Comparison of ENCODE assay signal across 1 cellular context in genomic region chr13:100674848-100675659, GRCh38.
TF ChIP-seq lines count a peak whose summit lies in the region.

No MANE protein-coding gene starts in this region.

TF ChIP-seq in GM12878, 131 proteins besides CTCF, POLR2A, EP300 and RAD21 (continued from another document):
- peak; percentile 32; the same call in 1 of the 2 replicates for TF ChIP-seq GATAD2B (conservative IDR thresholded peaks at IDR 0.05; ENCODE audit: low read depth)
- peak; percentile 8; the same call in 1 of the 2 replicates for TF ChIP-seq RUNX3 (IDR thresholded peaks at IDR 0.05; ENCODE audit: low read length)
- TF ChIP-seq FOS (IDR thresholded peaks at IDR 0.05; ENCODE audit: borderline replicate concordance, extremely low read depth, insufficient read length): peak; percentile 57
- TF ChIP-seq CREM (IDR thresholded peaks at IDR 0.05; ENCODE audit: low read depth): peak; percentile 97
- TF ChIP-seq BMI1 (IDR thresholded peaks at IDR 0.05; ENCODE audit: borderline replicate concordance): no peak
TF ChIP-seq in GM12878: peak in this region for 24.
